Comparison of ENCODE assay signal across 1 cellular context in the genomic region with DNA sequence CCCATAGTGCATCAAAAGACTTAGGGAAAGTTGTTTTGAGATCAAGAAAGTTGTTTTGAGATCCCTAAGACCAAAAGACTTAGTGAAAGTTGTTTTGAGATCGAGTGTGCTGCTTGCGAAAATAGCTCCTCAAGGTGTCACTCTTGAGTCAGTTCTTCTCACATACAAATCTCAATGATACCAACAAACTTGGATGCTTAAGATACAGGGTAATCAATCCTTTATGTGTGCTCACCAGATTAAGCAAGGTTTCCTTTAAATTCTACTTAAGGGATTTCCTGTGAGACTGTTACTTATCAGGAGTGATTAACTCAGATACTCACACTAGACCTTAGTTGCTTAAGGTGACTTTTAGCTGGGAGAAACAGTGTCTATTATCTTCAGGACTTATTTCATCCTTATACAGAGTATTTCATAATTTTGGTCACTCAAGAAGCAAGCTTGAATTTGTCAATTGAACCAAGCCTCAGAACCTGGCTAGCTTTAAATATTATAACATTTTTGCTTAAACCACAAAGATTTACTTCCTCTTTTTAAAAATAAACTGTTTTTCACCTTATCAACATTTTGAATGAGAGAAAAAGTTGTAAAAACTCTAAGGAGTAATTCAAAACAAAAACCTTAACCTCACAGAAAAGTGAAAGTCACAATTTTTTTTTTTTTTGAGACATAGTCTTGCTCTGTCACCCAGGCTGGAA.
TF ChIP-seq lines count a peak whose summit lies in the region.

No MANE protein-coding gene starts in this region.

TF ChIP-seq in HCT116, 20 proteins besides CTCF, POLR2A, EP300 and RAD21 (continued from another document):
- TF ChIP-seq SP1 (IDR thresholded peaks at IDR 0.05; ENCODE audit: low read depth) = no peak
- TF ChIP-seq MAX (IDR thresholded peaks at IDR 0.05) = no peak
- TF ChIP-seq ZFX (IDR thresholded peaks at IDR 0.05) = no peak
TF ChIP-seq in HCT116: peak in this region for 0.
